ENCODE assay signal across 6 cellular contexts in the genomic region with DNA sequence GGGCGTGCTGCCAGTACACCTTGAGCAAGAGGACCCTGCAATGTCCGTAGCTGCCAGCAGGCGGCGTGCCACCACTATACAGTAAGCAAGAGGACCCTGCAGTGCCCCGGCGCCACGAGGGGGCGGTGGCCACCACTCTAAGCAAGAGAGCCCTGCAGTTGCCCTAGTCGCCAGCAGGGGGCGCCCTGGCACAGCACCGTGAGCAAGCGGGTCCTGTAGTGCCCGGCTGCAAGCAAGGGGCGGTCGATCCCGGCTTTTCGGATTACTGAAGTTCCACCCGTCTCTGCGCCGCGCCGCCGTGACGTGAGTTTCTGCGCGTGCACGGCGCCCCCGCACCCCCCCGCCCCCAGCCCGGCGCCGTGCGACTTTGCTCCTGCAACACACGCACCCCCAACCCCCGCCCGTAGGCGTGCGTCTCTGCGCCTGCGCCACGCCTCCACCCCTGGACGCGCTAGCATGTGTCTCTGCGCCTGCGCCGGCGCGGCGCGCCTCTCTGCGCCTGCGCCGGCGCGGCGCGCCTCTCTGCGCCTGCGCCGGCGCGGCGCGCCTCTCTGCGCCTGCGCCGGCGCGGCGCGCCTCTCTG. TPM values are rescaled to one million over a fixed set of nuclear protein-coding genes. Genes with fewer than 3 reads are reported as not detected.
"Had no signal": no experiment of that assay in that cellular context is flagged by ENCODE, and none has a peak within 500 bp of the region (broad histone marks: within the 10 kb centered on the region; RNA-seq: fewer than 3 reads in every experiment).

No MANE protein-coding gene starts in this region.

RNA-seq across cellular contexts. Expression of gene IL9R, which starts 31.2 kb away (rescaled TPM):
- total RNA-seq: neural crest cell, omental fat pad, osteocyte, right atrium auricular region, sciatic nerve had no signal
- polyA plus RNA-seq: smooth muscle cell had no signal
